Comparison of ENCODE assay signal across 17 cellular contexts in the genomic region with DNA sequence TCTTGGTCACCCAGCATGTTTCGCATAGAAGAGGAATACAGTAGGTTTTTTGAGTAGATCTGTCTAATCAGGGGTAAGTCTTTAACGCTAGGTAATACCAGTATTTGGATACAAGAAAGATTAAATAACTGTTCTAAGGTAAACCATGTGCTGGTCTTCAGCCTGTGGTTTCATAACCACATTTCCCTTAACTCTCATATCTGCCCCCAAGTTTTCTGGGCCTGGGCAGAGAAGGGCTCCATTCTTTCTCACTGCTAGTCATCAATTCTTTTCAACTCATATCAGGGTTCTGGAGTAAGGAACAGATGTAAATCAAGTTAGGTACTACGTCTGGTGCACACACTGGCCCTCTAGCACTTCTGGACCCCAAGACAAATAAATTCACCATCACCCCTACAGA.
"Had no signal": no experiment of that assay in that cellular context is flagged by ENCODE, and none has a peak within 500 bp of the region (broad histone marks: within the 10 kb centered on the region; RNA-seq: fewer than 3 reads in every experiment).

No MANE protein-coding gene starts in this region.

- DNase-seq: activated CD4-positive, alpha-beta memory T cell treated with anti-CD3 and anti-CD28 coated beads for 36 hours; activated naive CD4-positive, alpha-beta T cell treated with Interleukin-2 at 50 U/mL for 16 hours; body of pancreas; central memory CD4-positive, alpha-beta T cell; colonic mucosa; foreskin fibroblast; hippocampal formation; kidney; left lung; mammary epithelial cell; stimulated activated CD4-positive, alpha-beta T cell treated with anti-CD3 and anti-CD28 coated beads, Interleukin-12 subunit alpha, Interleukin-12 subunit beta, amount 100 ng/mL, for 4 hours; substantia nigra; T-helper 9 cell; uterus had no signal

- H3K27me3 ChIP-seq: body of pancreas, colonic mucosa, left lung, tibial nerve, uterus had no signal

- H3K27ac Mint-ChIP-seq: activated CD4-positive, alpha-beta memory T cell treated with anti-CD3 and anti-CD28 coated beads for 36 hours; stimulated activated memory B cell treated with anti-CD40 and anti-IgM and Interleukin-4, amounts not matched to agents 10 μg/mL and 1 μg/mL and 100 μg/mL, for 72 hours had no signal

- H3K4me1 ChIP-seq: body of pancreas, colonic mucosa, uterus had no signal

- H3K4me3 ChIP-seq: body of pancreas, colonic mucosa, left lung, tibial nerve, uterus had no signal

- H3K36me3 ChIP-seq: uterus had no signal

- H3K4me3 Mint-ChIP-seq: activated CD4-positive, alpha-beta memory T cell treated with anti-CD3 and anti-CD28 coated beads for 36 hours; stimulated activated memory B cell treated with anti-CD40 and anti-IgM and Interleukin-4, amounts not matched to agents 10 μg/mL and 1 μg/mL and 100 μg/mL, for 72 hours had no signal

- H3K9me3 ChIP-seq: body of pancreas, colonic mucosa, left lung, tibial nerve, uterus had no signal

- ATAC-seq: activated CD4-positive, CD25-positive, alpha-beta regulatory T cell treated with anti-CD3 and anti-CD28 coated beads, Interleukin-2, amount 50 U/mL, for 24 hours; body of pancreas; left lung; stimulated activated memory B cell treated with anti-CD40 and anti-IgM and Interleukin-4, amounts not matched to agents 10 μg/mL and 1 μg/mL and 100 μg/mL, for 72 hours had no signal

- H3K9me3 Mint-ChIP-seq: activated CD4-positive, alpha-beta memory T cell treated with anti-CD3 and anti-CD28 coated beads for 36 hours; stimulated activated memory B cell treated with anti-CD40 and anti-IgM and Interleukin-4, amounts not matched to agents 10 μg/mL and 1 μg/mL and 100 μg/mL, for 72 hours had no signal

- H3K27me3 Mint-ChIP-seq: activated CD4-positive, alpha-beta memory T cell treated with anti-CD3 and anti-CD28 coated beads for 36 hours; stimulated activated memory B cell treated with anti-CD40 and anti-IgM and Interleukin-4, amounts not matched to agents 10 μg/mL and 1 μg/mL and 100 μg/mL, for 72 hours had no signal

- H3K4me1 Mint-ChIP-seq: stimulated activated memory B cell treated with anti-CD40 and anti-IgM and Interleukin-4, amounts not matched to agents 10 μg/mL and 1 μg/mL and 100 μg/mL, for 72 hours had no signal

- H3K27ac ChIP-seq: body of pancreas, colonic mucosa, left lung, tibial nerve, uterus had no signal
